In the genomic region with DNA sequence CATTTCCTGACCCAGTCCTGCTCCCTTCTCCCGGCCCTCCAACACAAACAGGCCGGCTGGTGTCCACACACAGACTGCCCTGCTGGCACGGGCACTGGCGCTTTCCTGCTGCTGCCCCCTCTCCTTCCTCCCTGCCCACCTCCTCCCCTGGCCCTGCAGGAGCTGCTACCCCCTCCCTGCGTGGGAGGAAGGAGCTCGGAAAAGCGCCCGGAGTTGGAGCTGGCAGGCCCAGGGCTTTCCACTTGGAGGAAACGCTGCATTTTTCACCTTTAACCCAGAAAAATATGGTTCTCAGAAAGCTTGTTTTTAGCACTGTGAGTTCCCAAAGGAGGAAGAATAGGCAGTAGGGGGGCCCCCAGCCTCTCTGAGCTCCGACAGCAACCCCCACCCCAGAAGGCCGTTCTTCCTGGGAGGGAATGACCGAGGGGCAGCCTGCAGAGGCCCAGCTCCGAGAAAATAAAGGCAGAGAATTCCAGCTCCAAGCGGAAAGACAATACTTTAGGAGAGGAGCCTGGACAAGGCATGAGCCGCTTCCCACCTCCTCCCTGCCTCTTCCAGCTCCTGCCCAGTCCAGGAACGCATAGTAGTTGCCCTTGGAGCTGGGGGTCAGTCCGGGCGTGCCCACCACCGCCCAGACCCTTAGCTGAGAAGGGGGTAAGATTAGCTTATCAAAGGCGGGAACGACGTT, we compare ENCODE assay signal across 9 cellular contexts.
DNase-seq lines count a peak whose midpoint lies in the region; ATAC-seq and TF ChIP-seq lines count a peak whose summit lies in the region.
"Had no signal": no experiment of that assay in that cellular context is flagged by ENCODE, and none has a peak within 500 bp of the region (broad histone marks: within the 10 kb centered on the region; RNA-seq: fewer than 3 reads in every experiment).

No MANE protein-coding gene starts in this region.

- 47 to 57% (median 51%) methylated on average over 20 to 22 of the region's 22 CpGs for WGBS in adrenal gland, 4 donors
- WGBS in aorta, 2 donors: 8 to 11% methylated on average over 22 of the region's 22 CpGs

- peak; percentile 76 for ATAC-seq in aorta (ENCODE audit: low FRiP score)
- ATAC-seq: GM12878 had no signal

- H3K36me3 ChIP-seq in adrenal gland (replicated peaks in 1 of 2) (no peaks in the 10 kb centered on the region), aorta (ENCODE audit: control insufficient read depth in 1 of 2, insufficient read depth in 2 of 2, low read length in 1 of 2) (no peaks in the 10 kb centered on the region)

- TF ChIP-seq POLR2A in adrenal gland (IDR thresholded peaks at IDR 0.05): no peak

- H3K27ac ChIP-seq in adrenal gland (peak overlapping the region; percentile 3 to 97 (median 65)), aorta (ENCODE audit: low read depth in 1 of 2, low read length in 2 of 2) (peak overlapping the region; percentile 79 to 95)

- TF ChIP-seq CTCF in adrenal gland (IDR thresholded peaks at IDR 0.05): no peak

- DNase-seq in adrenal gland (peak in 3 of 7 donors; percentile 51 to 73 (median 54)), head of caudate nucleus (peak in 29 of 42 donors; percentile 32 to 76 (median 54)), nucleus accumbens (lab: John Stamatoyannopoulos, UW) (peak in 40 of 56 donors; percentile 21 to 83 (median 40)), aorta (peak; percentile 91 to 92), NCI-H1092 (lab: John Stamatoyannopoulos, UW) (no peak), cerebellar nuclear complex (lab: John Stamatoyannopoulos, UW) (no peak), H4 (ENCODE audit: low spot score) (no peak)
- DNase-seq: activated gamma-delta T cell treated with Interleukin-2 at 50 U/mL for 16 hours had no signal

- H3K27me3 ChIP-seq in adrenal gland: no peaks in the 10 kb centered on the region
- H3K27me3 ChIP-seq in aorta (ENCODE audit: control insufficient read depth in 1 of 2, insufficient read depth in 2 of 2, low read length in 1 of 2): no peaks in the 10 kb centered on the region

- no peaks in the 10 kb centered on the region for H3K9me3 ChIP-seq in adrenal gland (replicated peaks in 1 of 3)
- H3K9me3 ChIP-seq in aorta (ENCODE audit: control insufficient read depth, low read length): no peaks in the 10 kb centered on the region

- H3K4me1 ChIP-seq in adrenal gland (replicated peaks in 1 of 2) (peaks cover 0 to 43% of the 10 kb centered on the region in 2 donors), aorta (ENCODE audit: control insufficient read depth in 1 of 2, insufficient read depth in 2 of 2, low read length in 2 of 2) (peaks cover 1 to 4% of the 10 kb centered on the region in 2 donors)

- H3K4me3 ChIP-seq in adrenal gland (no peak overlapping the region), aorta (ENCODE audit: low read length in 2 of 2) (no peak overlapping the region)
- H3K4me3 ChIP-seq: GM12878 had no signal

- intact Hi-C loops in adrenal gland (cut with DNase I): loop anchor here in 1 of 2 donors (10.0 kb wide), 1 partner anchor 197 kb away; no protein-coding TSS in a partner anchor
- intact Hi-C loops in head of caudate nucleus (cut with DNase I): no loop called here
- intact Hi-C loops in aorta (cut with DNase I): loop anchor here in 1 of 2 donors (5.0 kb wide), 1 partner anchor 75 kb away; no protein-coding TSS in a partner anchor

Comparison
In these comparisons a context has a peak if more than half of its experiments do, and no peak if none do; other contexts are left out.
1. DNase-seq: peak in head of caudate nucleus (29 of 42), nucleus accumbens (40 of 56) and aorta (2 of 2); none in NCI-H1092 (single experiment), cerebellar nuclear complex (0 of 2) and H4 (single experiment).